ENCODE assay signal across 20 cellular contexts in genomic region chr7:16136896-16137295, GRCh38.
"Had no signal": no experiment of that assay in that cellular context is flagged by ENCODE, and none has a peak within 500 bp of the region (broad histone marks: within the 10 kb centered on the region; RNA-seq: fewer than 3 reads in every experiment).

No MANE protein-coding gene starts in this region.

- H3K36me3 ChIP-seq: heart left ventricle, ovary, right atrium auricular region, sigmoid colon, stomach, thoracic aorta, transverse colon had no signal

- H3K9me3 ChIP-seq: heart left ventricle, mucosa of descending colon, ovary, right atrium auricular region, sigmoid colon, stomach, thoracic aorta, transverse colon had no signal

- DNase-seq: effector memory CD4-positive, alpha-beta T cell; foreskin keratinocyte; heart left ventricle; hippocampal formation; left colon; mammary epithelial cell; mucosa of descending colon; natural killer cell; nucleus accumbens; ovary; sigmoid colon; small intestine; stimulated activated CD4-positive, alpha-beta T cell treated with anti-CD3 and anti-CD28 coated beads, Interleukin-12 subunit alpha, Interleukin-12 subunit beta, amount 100 ng/mL, for 4 hours; stimulated activated naive CD4-positive, alpha-beta T cell; stomach; substantia nigra; transverse colon had no signal

- H3K27ac ChIP-seq: foreskin keratinocyte, heart left ventricle, ovary, right atrium auricular region, sigmoid colon, stomach, thoracic aorta, transverse colon had no signal

- H3K4me3 ChIP-seq: heart left ventricle, mucosa of descending colon, ovary, right atrium auricular region, sigmoid colon, stomach, thoracic aorta, transverse colon had no signal

- H3K4me1 ChIP-seq: foreskin keratinocyte, heart left ventricle, right atrium auricular region, sigmoid colon, stomach, transverse colon had no signal

- H3K27me3 ChIP-seq: foreskin keratinocyte, heart left ventricle, ovary, right atrium auricular region, sigmoid colon, stomach, transverse colon had no signal

- ATAC-seq: esophagus mucosa, foreskin keratinocyte, heart left ventricle, left colon, mucosa of descending colon, natural killer cell had no signal
